Comparison of ENCODE assay signal across 11 cellular contexts in the genomic region with DNA sequence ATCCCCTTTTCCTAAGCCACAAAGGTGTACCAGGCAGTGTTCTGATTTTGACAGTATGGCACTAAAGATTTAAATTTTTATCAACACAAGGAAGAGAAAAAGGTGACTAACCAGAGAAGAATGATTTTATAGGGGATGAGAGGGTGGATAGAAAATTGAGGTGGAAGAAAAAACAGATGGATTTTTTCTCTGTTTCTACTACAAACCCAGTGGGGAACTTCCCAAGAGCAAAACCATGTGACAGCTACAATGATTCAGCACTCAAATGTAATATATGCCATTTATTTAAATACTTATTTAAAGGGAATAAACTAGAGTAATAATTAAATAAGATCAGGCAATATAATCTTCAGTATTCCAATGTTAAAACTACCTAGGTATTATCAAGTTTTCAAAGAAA. TPM values are rescaled to one million over a fixed set of nuclear protein-coding genes. Genes with fewer than 3 reads are reported as not detected.
DNase-seq lines count a peak whose midpoint lies in the region; ATAC-seq and TF ChIP-seq lines count a peak whose summit lies in the region.
"Had no signal": no experiment of that assay in that cellular context is flagged by ENCODE, and none has a peak within 500 bp of the region (broad histone marks: within the 10 kb centered on the region; RNA-seq: fewer than 3 reads in every experiment).

No MANE protein-coding gene starts in this region.

- POLR2A ChIA-PET in AG04449 (lab: Yijun Ruan, JAX), result no interaction called here

- peaks cover 3% of the 10 kb centered on the region; the same call in 1 of the 2 replicates for H3K4me1 ChIP-seq in iPS-20b (ENCODE audit: insufficient read depth, low read length)

- H3K9ac ChIP-seq in iPS-20b (ENCODE audit: low read depth, low read length), result peak overlapping the region; percentile 7; the same call in 1 of the 2 replicates

- peak; percentile 40 for DNase-seq in AG04449 (ENCODE audit: low read depth, low spot score)
- DNase-seq in H4 (ENCODE audit: low spot score), result peak; percentile 38
- no peak for DNase-seq in activated T-helper 1 cell treated with anti-CD3 and anti-CD28 coated beads, Interleukin-12 subunit alpha, Interleukin-12 subunit beta, Interleukin-2, Interleukin-4 antibody, amounts not matched to agents 30 ng/mL and 10 ng/mL and 1 ng/mL, durations not matched to agents 14 hours and 24 hours and 36 hours (ENCODE audit: low spot score)
- DNase-seq in NCI-H1930 (lab: John Stamatoyannopoulos, UW), result no peak
- no peak for DNase-seq in hippocampal formation (lab: John Stamatoyannopoulos, UW)
- DNase-seq: activated CD4-positive, alpha-beta memory T cell treated with anti-CD3 and anti-CD28 coated beads, Interleukin-2, amount 10 ng/mL, durations not matched to agents 7 days and 5 days; lower lobe of right lung; NCI-H1092 treated with DMSO at 0.1 percent for 48 hours had no signal

- TF ChIP-seq CTCF in AG04449 (IDR thresholded peaks at IDR 0.05; ENCODE audit: insufficient read depth, low read length, missing control alignments), result no peak

- no peaks in the 10 kb centered on the region for H3K27me3 ChIP-seq in iPS-20b (ENCODE audit: insufficient read depth, low read length)

- peak overlapping the region; percentile 38 for H3K27ac ChIP-seq in iPS-20b (ENCODE audit: low read length)
- H3K27ac ChIP-seq: lower lobe of right lung had no signal

- ATAC-seq in GM18498 (IDR thresholded peaks at IDR 0.05; ENCODE audit: unreplicated experiment), result no peak
- no peak for ATAC-seq in HG02571 (IDR thresholded peaks at IDR 0.05; ENCODE audit: unreplicated experiment)
- ATAC-seq: lower lobe of right lung had no signal

- H3K4me1 Mint-ChIP-seq in activated T-helper 1 cell treated with anti-CD3 and anti-CD28 coated beads, Interleukin-12 subunit alpha, Interleukin-12 subunit beta, Interleukin-2, Interleukin-4 antibody, amounts not matched to agents 30 ng/mL and 10 ng/mL and 1 ng/mL, durations not matched to agents 14 hours and 24 hours and 36 hours (ENCODE audit: low read depth), result peaks cover 60% of the 10 kb centered on the region

- CTCF ChIA-PET in AG04449 (lab: Yijun Ruan, JAX), result interaction anchor here (0.6 kb wide), 1 partner anchor 12 kb away, joined by 4 read pairs; no protein-coding TSS in a partner anchor

- H3K9me3 ChIP-seq in iPS-20b (ENCODE audit: insufficient read depth, low read depth, low read length), result no peaks in the 10 kb centered on the region
- H3K9me3 ChIP-seq: lower lobe of right lung had no signal

- H3K27me3 Mint-ChIP-seq in activated T-helper 1 cell treated with anti-CD3 and anti-CD28 coated beads, Interleukin-12 subunit alpha, Interleukin-12 subunit beta, Interleukin-2, Interleukin-4 antibody, amounts not matched to agents 30 ng/mL and 10 ng/mL and 1 ng/mL, durations not matched to agents 14 hours and 24 hours and 36 hours (ENCODE audit: insufficient read depth), result no peaks in the 10 kb centered on the region
- H3K27me3 Mint-ChIP-seq: activated CD4-positive, alpha-beta memory T cell treated with anti-CD3 and anti-CD28 coated beads, Interleukin-2, amount 10 ng/mL, durations not matched to agents 7 days and 5 days had no signal

- intact Hi-C loops in activated T-helper 1 cell treated with anti-CD3 and anti-CD28 coated beads, Interleukin-12 subunit alpha, Interleukin-12 subunit beta, Interleukin-2, Interleukin-4 antibody, amounts not matched to agents 30 ng/mL and 10 ng/mL and 1 ng/mL, durations not matched to agents 14 hours and 24 hours and 36 hours (cut with micrococcal nuclease), result loop anchor here (5.0 to 10.0 kb wide), 3 partner anchors 128 to 316 kb away; partner anchors contain the start of gene MCCC1

- H3K36me3 ChIP-seq in iPS-20b (ENCODE audit: insufficient read depth, low read depth, low read length), result no peaks in the 10 kb centered on the region
- H3K36me3 ChIP-seq: lower lobe of right lung had no signal

- H3K4me3 ChIP-seq in AG04449 (ENCODE audit: low read depth, low read length), result no peak overlapping the region
- H3K4me3 ChIP-seq in iPS-20b (ENCODE audit: low read length), result no peak overlapping the region
- H3K4me3 ChIP-seq: lower lobe of right lung had no signal

- H3K4me3 Mint-ChIP-seq in activated T-helper 1 cell treated with anti-CD3 and anti-CD28 coated beads, Interleukin-12 subunit alpha, Interleukin-12 subunit beta, Interleukin-2, Interleukin-4 antibody, amounts not matched to agents 30 ng/mL and 10 ng/mL and 1 ng/mL, durations not matched to agents 14 hours and 24 hours and 36 hours, result no peak overlapping the region
- H3K4me3 Mint-ChIP-seq: activated CD4-positive, alpha-beta memory T cell treated with anti-CD3 and anti-CD28 coated beads, Interleukin-2, amount 10 ng/mL, durations not matched to agents 7 days and 5 days had no signal

- peak overlapping the region; percentile 41 for H3K27ac Mint-ChIP-seq in activated T-helper 1 cell treated with anti-CD3 and anti-CD28 coated beads, Interleukin-12 subunit alpha, Interleukin-12 subunit beta, Interleukin-2, Interleukin-4 antibody, amounts not matched to agents 30 ng/mL and 10 ng/mL and 1 ng/mL, durations not matched to agents 14 hours and 24 hours and 36 hours
- H3K27ac Mint-ChIP-seq: activated CD4-positive, alpha-beta memory T cell treated with anti-CD3 and anti-CD28 coated beads, Interleukin-2, amount 10 ng/mL, durations not matched to agents 7 days and 5 days had no signal

- no peaks in the 10 kb centered on the region for H3K9me3 Mint-ChIP-seq in activated T-helper 1 cell treated with anti-CD3 and anti-CD28 coated beads, Interleukin-12 subunit alpha, Interleukin-12 subunit beta, Interleukin-2, Interleukin-4 antibody, amounts not matched to agents 30 ng/mL and 10 ng/mL and 1 ng/mL, durations not matched to agents 14 hours and 24 hours and 36 hours
- H3K9me3 Mint-ChIP-seq: activated CD4-positive, alpha-beta memory T cell treated with anti-CD3 and anti-CD28 coated beads, Interleukin-2, amount 10 ng/mL, durations not matched to agents 7 days and 5 days had no signal

- peaks cover 11% of the 10 kb centered on the region for H3K36me3 Mint-ChIP-seq in activated T-helper 1 cell treated with anti-CD3 and anti-CD28 coated beads, Interleukin-12 subunit alpha, Interleukin-12 subunit beta, Interleukin-2, Interleukin-4 antibody, amounts not matched to agents 30 ng/mL and 10 ng/mL and 1 ng/mL, durations not matched to agents 14 hours and 24 hours and 36 hours (ENCODE audit: low read depth)

RNA-seq across cellular contexts. Expression of gene DCUN1D1, which starts 11.1 kb away (rescaled TPM):
- 26.0 and 33.3 TPM in 2 replicates for total RNA-seq in H4 (2014; rRNA removed; shearing (Covaris generic))
- total RNA-seq in activated T-helper 1 cell treated with anti-CD3 and anti-CD28 coated beads, Interleukin-12 subunit alpha, Interleukin-12 subunit beta, Interleukin-2, Interleukin-4 antibody, amounts not matched to agents 30 ng/mL and 10 ng/mL and 1 ng/mL, durations not matched to agents 14 hours and 24 hours and 36 hours, result 63.2 and 67.2 TPM in 2 replicates

Comparison
In these comparisons a context has a peak if more than half of its experiments do, and no peak if none do; other contexts are left out.
1. DNase-seq: peak in AG04449 (single experiment) and H4 (single experiment); none in activated T-helper 1 cell treated with anti-CD3 and anti-CD28 coated beads, Interleukin-12 subunit alpha, Interleukin-12 subunit beta, Interleukin-2, Interleukin-4 antibody, amounts not matched to agents 30 ng/mL and 10 ng/mL and 1 ng/mL, durations not matched to agents 14 hours and 24 hours and 36 hours (single experiment), NCI-H1930 (0 of 2) and hippocampal formation (0 of 2).